Comparison of ENCODE assay signal across 16 cellular contexts in genomic region chr12:9114946-9115345, GRCh38. TPM values are rescaled to one million over a fixed set of nuclear protein-coding genes. Genes with fewer than 3 reads are reported as not detected.
A peak's percentile ranks its signal among the peaks of the same experiment; 100 is the strongest.
DNase-seq lines count a peak whose midpoint lies in the region; ATAC-seq and TF ChIP-seq lines count a peak whose summit lies in the region.
"Had no signal": no experiment of that assay in that cellular context is flagged by ENCODE, and none has a peak within 500 bp of the region (broad histone marks: within the 10 kb centered on the region; RNA-seq: fewer than 3 reads in every experiment).

No MANE protein-coding gene starts in this region.

- H3K27ac Mint-ChIP-seq in nephron = peak overlapping the region; percentile 67 to 86 (median 85)
- H3K27ac Mint-ChIP-seq in WTC11 = no peak overlapping the region
- H3K27ac Mint-ChIP-seq in activated CD4-positive, alpha-beta T cell treated with anti-CD3 and anti-CD28 coated beads, Interleukin-2, amount 10 ng/mL, durations not matched to agents 7 days and 5 days = no peak overlapping the region
- H3K27ac Mint-ChIP-seq: activated naive CD8-positive, alpha-beta T cell; CD4-positive, alpha-beta T cell had no signal

- ATAC-seq in WTC11 = no peak

- intact Hi-C loops in tibial artery (cut with DNase I; ENCODE audit: low total_unique reads) = no loop called here

- H3K4me1 ChIP-seq in tibial artery = peaks cover 0 to 60% (median 34%) of the 10 kb centered on the region in 4 donors

- POLR2A ChIA-PET in WTC11 (lab: Charles Lee) = no interaction called here
- POLR2A ChIA-PET in activated CD4-positive, alpha-beta T cell treated with anti-CD3 and anti-CD28 coated beads, Interleukin-2, amount 10 ng/mL, durations not matched to agents 7 days and 5 days (lab: Charles Lee) = no interaction called here

- H3K27me3 Mint-ChIP-seq in nephron (ENCODE audit: low read depth) (no peaks in the 10 kb centered on the region), WTC11 (ENCODE audit: low read depth) (no peaks in the 10 kb centered on the region; the same call in 1 of the 2 replicates)
- no peaks in the 10 kb centered on the region for H3K27me3 Mint-ChIP-seq in activated CD4-positive, alpha-beta T cell treated with anti-CD3 and anti-CD28 coated beads, Interleukin-2, amount 10 ng/mL, durations not matched to agents 7 days and 5 days
- H3K27me3 Mint-ChIP-seq: activated naive CD8-positive, alpha-beta T cell; CD4-positive, alpha-beta T cell had no signal

- H3K4me3 Mint-ChIP-seq in nephron (peak overlapping the region; percentile 62 to 71 (median 69)), WTC11 (no peak overlapping the region)
- no peak overlapping the region for H3K4me3 Mint-ChIP-seq in activated CD4-positive, alpha-beta T cell treated with anti-CD3 and anti-CD28 coated beads, Interleukin-2, amount 10 ng/mL, durations not matched to agents 7 days and 5 days
- H3K4me3 Mint-ChIP-seq: activated naive CD8-positive, alpha-beta T cell; CD4-positive, alpha-beta T cell had no signal

- peaks cover 14 to 34% (median 28%) of the 10 kb centered on the region in 3 donors for H3K36me3 ChIP-seq in tibial artery

- H3K27me3 ChIP-seq in tibial artery = no peaks in the 10 kb centered on the region

- H3K4me1 Mint-ChIP-seq in nephron (peaks cover 27% of the 10 kb centered on the region), WTC11 (peaks cover 17% of the 10 kb centered on the region)
- H3K4me1 Mint-ChIP-seq in activated CD4-positive, alpha-beta T cell treated with anti-CD3 and anti-CD28 coated beads, Interleukin-2, amount 10 ng/mL, durations not matched to agents 7 days and 5 days = peaks cover 7% of the 10 kb centered on the region

- no peaks in the 10 kb centered on the region for H3K9me3 ChIP-seq in tibial artery

- TF ChIP-seq CTCF in WI38 (IDR thresholded peaks at IDR 0.05; ENCODE audit: low read depth, low read length) = no peak
- no peak for TF ChIP-seq CTCF in epithelial cell of esophagus (IDR thresholded peaks at IDR 0.05; ENCODE audit: insufficient read depth, low read depth, low read length, missing control alignments)
- TF ChIP-seq CTCF in nephron (IDR thresholded peaks at IDR 0.05; ENCODE audit: unreplicated experiment in 3 of 3) = no peak
- TF ChIP-seq CTCF in tibial artery (IDR thresholded peaks at IDR 0.05) = no peak
- TF ChIP-seq CTCF in WTC11 (IDR thresholded peaks at IDR 0.05) = no peak

- DNase-seq in epithelial cell of esophagus (ENCODE audit: low read depth) (peak; percentile 67), tibial artery (no peak), WTC11 (ENCODE audit: low spot score) (no peak), NCI-H1417 (lab: John Stamatoyannopoulos, UW) (no peak), putamen (ENCODE audit: low spot score) (no peak)
- DNase-seq in activated CD4-positive, alpha-beta T cell treated with anti-CD3 and anti-CD28 coated beads, Interleukin-2, amount 10 ng/mL, durations not matched to agents 7 days and 5 days = no peak
- DNase-seq: activated CD4-positive, CD25-positive, alpha-beta regulatory T cell; activated CD8-positive, alpha-beta memory T cell treated with anti-CD3 and anti-CD28 coated beads, Interleukin-2, amount 50 U/mL, for 48 hours; CD4-positive, alpha-beta T cell; GOT3; kidney glomerular epithelial cell; NCI-H2081; stimulated activated CD4-positive, alpha-beta T cell treated with anti-CD3 and anti-CD28 coated beads, Interleukin-1b, Interleukin-23, amount 100 ng/mL, for 48 hours had no signal

- CTCF ChIA-PET in WTC11 (lab: Charles Lee) = no interaction called here
- CTCF ChIA-PET in activated CD4-positive, alpha-beta T cell treated with anti-CD3 and anti-CD28 coated beads, Interleukin-2, amount 10 ng/mL, durations not matched to agents 7 days and 5 days (lab: Charles Lee) = no interaction called here

- peak overlapping the region; percentile 28; the same call in 1 of the 2 replicates for H3K4me3 ChIP-seq in WI38 (ENCODE audit: low read depth, low read length)
- no peak overlapping the region for H3K4me3 ChIP-seq in epithelial cell of esophagus (ENCODE audit: low read length)
- peak overlapping the region; percentile 50 to 58 for H3K4me3 ChIP-seq in tibial artery

- peak overlapping the region; percentile 83 to 86 for H3K27ac ChIP-seq in tibial artery

- no peaks in the 10 kb centered on the region for H3K36me3 Mint-ChIP-seq in nephron (ENCODE audit: low read depth)
- H3K36me3 Mint-ChIP-seq in WTC11 = no peaks in the 10 kb centered on the region
- H3K36me3 Mint-ChIP-seq in activated CD4-positive, alpha-beta T cell treated with anti-CD3 and anti-CD28 coated beads, Interleukin-2, amount 10 ng/mL, durations not matched to agents 7 days and 5 days (ENCODE audit: low read depth) = no peaks in the 10 kb centered on the region

- H3K9me3 Mint-ChIP-seq in nephron = no peaks in the 10 kb centered on the region
- H3K9me3 Mint-ChIP-seq in WTC11 = no peaks in the 10 kb centered on the region
- H3K9me3 Mint-ChIP-seq in activated CD4-positive, alpha-beta T cell treated with anti-CD3 and anti-CD28 coated beads, Interleukin-2, amount 10 ng/mL, durations not matched to agents 7 days and 5 days = no peaks in the 10 kb centered on the region
- H3K9me3 Mint-ChIP-seq: CD4-positive, alpha-beta T cell had no signal

TF ChIP-seq in WTC11, 78 proteins besides CTCF, POLR2A, EP300 and RAD21:
- no peak for TF ChIP-seq ZNF219 (CRISPR knock-in tag; IDR thresholded peaks at IDR 0.05; ENCODE audit: borderline replicate concordance)
- no peak for TF ChIP-seq ERG (CRISPR knock-in tag; IDR thresholded peaks at IDR 0.05)
- TF ChIP-seq E2F1 (CRISPR knock-in tag; IDR thresholded peaks at IDR 0.05) = no peak
- TF ChIP-seq TEAD4 (CRISPR knock-in tag; IDR thresholded peaks at IDR 0.05) = no peak
- no peak for TF ChIP-seq ELF4 (CRISPR knock-in tag; IDR thresholded peaks at IDR 0.05; ENCODE audit: low read depth)
- TF ChIP-seq GABPB1 (CRISPR knock-in tag; IDR thresholded peaks at IDR 0.05) = no peak
- TF ChIP-seq ZNF263 (CRISPR knock-in tag; IDR thresholded peaks at IDR 0.05; ENCODE audit: low read depth) = no peak
- no peak for TF ChIP-seq CBFB (CRISPR knock-in tag; IDR thresholded peaks at IDR 0.05; ENCODE audit: low read depth)
- no peak for TF ChIP-seq ZNF317 (CRISPR knock-in tag; IDR thresholded peaks at IDR 0.05; ENCODE audit: borderline replicate concordance, low read depth)
- TF ChIP-seq IRF1 (CRISPR knock-in tag; IDR thresholded peaks at IDR 0.05) = no peak
- TF ChIP-seq CDX4 (CRISPR knock-in tag; IDR thresholded peaks at IDR 0.05; ENCODE audit: borderline replicate concordance) = no peak
- TF ChIP-seq ZBTB21 (CRISPR knock-in tag; IDR thresholded peaks at IDR 0.05; ENCODE audit: borderline replicate concordance) = no peak
- TF ChIP-seq ZNF232 (CRISPR knock-in tag; IDR thresholded peaks at IDR 0.05) = no peak

RNA-seq across cellular contexts. Expression of gene A2M, which starts 0.8 kb away (rescaled TPM):
- 1.9 to 3.4 TPM (median 3.3 TPM) in 3 replicates for total RNA-seq in WTC11 (2021)
- total RNA-seq in activated CD4-positive, alpha-beta T cell treated with anti-CD3 and anti-CD28 coated beads, Interleukin-2, amount 10 ng/mL, durations not matched to agents 7 days and 5 days = not detected
- total RNA-seq: CD4-positive, alpha-beta T cell had no signal

Comparison
In these comparisons a context has a peak if more than half of its experiments do, and no peak if none do; other contexts are left out.
1. H3K27ac Mint-ChIP-seq: peak in nephron (3 of 3); none in WTC11 (single experiment) and activated CD4-positive, alpha-beta T cell treated with anti-CD3 and anti-CD28 coated beads, Interleukin-2, amount 10 ng/mL, durations not matched to agents 7 days and 5 days (single experiment).
2. H3K4me3 Mint-ChIP-seq: peak in nephron (3 of 3); none in WTC11 (single experiment) and activated CD4-positive, alpha-beta T cell treated with anti-CD3 and anti-CD28 coated beads, Interleukin-2, amount 10 ng/mL, durations not matched to agents 7 days and 5 days (single experiment).